ENCODE assay signal across 25 cellular contexts in the genomic region with DNA sequence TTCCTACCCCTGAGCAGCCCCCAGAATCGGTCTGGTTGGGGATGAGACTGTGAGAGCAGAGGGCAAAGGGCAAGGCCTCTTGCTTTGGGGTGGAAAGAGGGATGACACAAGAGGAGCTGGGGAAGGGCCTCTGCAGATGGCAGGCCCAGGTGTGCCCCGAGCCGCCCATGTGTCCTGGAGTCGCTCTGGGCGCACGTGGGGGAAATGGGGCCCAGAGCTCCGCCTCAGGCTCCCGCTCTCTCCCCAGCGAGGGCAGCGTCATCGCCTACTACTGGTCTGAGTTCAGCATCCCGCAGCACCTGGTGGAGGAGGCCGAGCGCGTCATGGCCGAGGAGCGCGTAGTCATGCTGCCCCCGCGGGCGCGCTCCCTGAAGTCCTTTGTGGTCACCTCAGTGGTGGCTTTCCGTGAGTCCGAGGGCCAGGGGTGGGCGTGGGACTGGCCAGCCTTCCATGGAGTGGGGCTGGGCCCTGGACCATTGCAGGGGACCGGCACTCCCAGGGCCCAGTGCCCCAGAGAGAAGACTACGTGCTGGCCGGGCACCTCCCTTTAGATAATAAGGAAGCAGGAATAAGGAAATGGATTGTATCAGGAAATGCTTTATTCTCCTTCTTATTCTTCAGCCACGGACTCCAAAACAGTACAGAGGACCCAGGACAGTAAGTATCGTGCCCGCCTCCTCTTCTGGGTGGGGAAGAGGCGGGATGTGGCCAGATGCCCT. TPM values are rescaled to one million over a fixed set of nuclear protein-coding genes. Genes with fewer than 3 reads are reported as not detected.
DNase-seq lines count a peak whose midpoint lies in the region; FAIRE-seq and TF ChIP-seq lines count a peak whose summit lies in the region.
"Had no signal": no experiment of that assay in that cellular context is flagged by ENCODE, and none has a peak within 500 bp of the region (broad histone marks: within the 10 kb centered on the region; RNA-seq: fewer than 3 reads in every experiment).

No MANE protein-coding gene starts in this region.

- H4K8ac ChIP-seq in H1 (ENCODE audit: extremely low read depth, insufficient read depth, low read length) = no peak overlapping the region

- TF ChIP-seq RAD21 in H1 (IDR thresholded peaks at IDR 0.05 in 1 of 2, conservative IDR thresholded peaks at IDR 0.05 in 1 of 2; ENCODE audit: low read depth in 2 of 2, low read length in 2 of 2) = peak; percentile 17 to 38; a peak in 1 of 4 replicates

- no peak overlapping the region for H2AFZ ChIP-seq in H1 (ENCODE audit: low read length)

- H3K4me1 Mint-ChIP-seq in CD14-positive monocyte = peaks cover 5% of the 10 kb centered on the region
- H3K4me1 Mint-ChIP-seq: brain had no signal

- no peak overlapping the region for H3K4me3 Mint-ChIP-seq in CD14-positive monocyte
- H3K4me3 Mint-ChIP-seq: brain had no signal

- POLR2A ChIA-PET in A673 (lab: Charles Lee; ENCODE audit: low non-redundant PET) (no interaction called here), H1 (lab: Charles Lee; ENCODE audit: partially characterized antibody) (interaction anchor here (1.8 kb wide), 1 partner anchor 11 kb away, joined by 3 read pairs; no protein-coding TSS in a partner anchor)

- no peak overlapping the region for H3K14ac ChIP-seq in H1 (ENCODE audit: insufficient read length)

- peak overlapping the region in 2 of 7 donors; percentile 6 to 45 for H3K27ac Mint-ChIP-seq in CD14-positive monocyte
- H3K27ac Mint-ChIP-seq: brain had no signal

- CTCF ChIA-PET in A673 (lab: Charles Lee) (no interaction called here), H1 (lab: Charles Lee; ENCODE audit: partially characterized antibody) (interaction anchor here (1.1 kb wide), 1 partner anchor 243 kb away, joined by 3 read pairs; no protein-coding TSS in a partner anchor)

- H4K5ac ChIP-seq in H1 (ENCODE audit: insufficient read length, low read depth, low read length) = no peak overlapping the region

- H3K27ac ChIP-seq in A673 (ENCODE audit: low read depth, low read length, poor library complexity, severe bottlenecking) = no peak overlapping the region
- no peak overlapping the region for H3K27ac ChIP-seq in H1 (ENCODE audit: low read depth, low read length)
- H3K27ac ChIP-seq in mucosa of rectum (ENCODE audit: low read depth in 2 of 2, low read length in 2 of 2) = peak overlapping the region; percentile 97 to 98
- H3K27ac ChIP-seq: esophagus muscularis mucosa, gastroesophageal sphincter, psoas muscle had no signal

- no peak overlapping the region for H4K91ac ChIP-seq in H1 (replicated peaks; ENCODE audit: insufficient read length, low read length)

- no peak overlapping the region for H3K4ac ChIP-seq in H1 (replicated peaks; ENCODE audit: insufficient read length, low read depth, low read length)

- H3K9me3 ChIP-seq in A673 (ENCODE audit: low read depth, low read length, poor library complexity, severe bottlenecking) (no peaks in the 10 kb centered on the region), H1 (ENCODE audit: insufficient read depth in 2 of 2, low read depth in 1 of 2, low read length in 1 of 2) (no peaks in the 10 kb centered on the region), mucosa of rectum (ENCODE audit: control insufficient read depth in 2 of 2, low read length in 2 of 2) (no peaks in the 10 kb centered on the region)
- H3K9me3 ChIP-seq: Caco-2, esophagus muscularis mucosa, gastroesophageal sphincter, MG63, psoas muscle had no signal

- TF ChIP-seq EP300 in H1 (IDR thresholded peaks at IDR 0.05; ENCODE audit: borderline replicate concordance in 1 of 2, low read depth in 2 of 2, low read length in 2 of 2) = no peak

- peaks cover 0 to 4% of the 10 kb centered on the region in 2 experiments for H4K20me1 ChIP-seq in H1 (replicated peaks in 1 of 2; ENCODE audit: control insufficient read depth in 1 of 2, insufficient read depth in 2 of 2, low read length in 2 of 2)

- FAIRE-seq in H1 (lab: Jason Lieb, UNC) = no peak
- FAIRE-seq: A204.1, GM12891, RCC 7860 had no signal

- no peaks in the 10 kb centered on the region for H3K23me2 ChIP-seq in H1 (ENCODE audit: low read depth, low read length)

- WGBS in H1 (ENCODE audit: extremely low coverage in 1 of 2, insufficient coverage in 1 of 2, insufficient read length in 1 of 2, insufficient replicate concordance in 2 of 2, low coverage in 1 of 2, low lambda C conversion rate in 2 of 2, missing lambda C conversion rate in 1 of 2), 2 experiments = 89% methylated on average over 32 of the region's 32 CpGs; no CpG with 5 or more reads in 1 of the 2 experiments

- intact Hi-C loops in A673 (cut with micrococcal nuclease; ENCODE audit: unreplicated experiment) (no loop called here), CD14-positive monocyte (cut with micrococcal nuclease) (no loop called here)

- no peak overlapping the region for H3K18ac ChIP-seq in H1 (ENCODE audit: extremely low read depth, low read length)

- H3K4me2 ChIP-seq in H1 (ENCODE audit: insufficient read depth in 1 of 2, low read depth in 2 of 2, low read length in 2 of 2) = no peak overlapping the region

- H3K4me3 ChIP-seq in A673 (ENCODE audit: low read depth, low read length, poor library complexity, severe bottlenecking) = no peak overlapping the region
- no peak overlapping the region for H3K4me3 ChIP-seq in H1 (ENCODE audit: extremely low read depth in 1 of 4, insufficient read depth in 2 of 4, low read depth in 3 of 4, low read length in 4 of 4)
- peak overlapping the region; percentile 51 to 57 for H3K4me3 ChIP-seq in mucosa of rectum (ENCODE audit: low read length in 2 of 2)
- H3K4me3 ChIP-seq: esophagus muscularis mucosa, gastroesophageal sphincter, MG63, psoas muscle had no signal

- H2AK5ac ChIP-seq in H1 (ENCODE audit: low read depth, low read length) = no peak overlapping the region

- H3K79me2 ChIP-seq in H1 (ENCODE audit: control insufficient read depth in 1 of 2, insufficient read depth in 2 of 2, low read length in 2 of 2) = no peaks in the 10 kb centered on the region

- H2BK5ac ChIP-seq in H1 (ENCODE audit: low read depth, low read length) = no peak overlapping the region

- no peaks in the 10 kb centered on the region for H3K27me3 Mint-ChIP-seq in CD14-positive monocyte (ENCODE audit: low read depth in 3 of 3)
- H3K27me3 Mint-ChIP-seq: brain had no signal

- no peaks in the 10 kb centered on the region for H3K27me3 ChIP-seq in A673 (replicated peaks; ENCODE audit: insufficient read depth, low read depth, low read length, poor library complexity)
- no peaks in the 10 kb centered on the region for H3K27me3 ChIP-seq in H1 (replicated peaks in 1 of 4; ENCODE audit: control insufficient read depth in 3 of 4, extremely low read depth in 1 of 4, insufficient read depth in 3 of 4, low read length in 3 of 4)
- no peaks in the 10 kb centered on the region for H3K27me3 ChIP-seq in mucosa of rectum (ENCODE audit: control insufficient read depth in 2 of 2, insufficient read depth in 2 of 2, low read length in 2 of 2)
- H3K27me3 ChIP-seq: esophagus muscularis mucosa, gastroesophageal sphincter, MG63 had no signal

- 0 out of 2 replicates have a peak, but pooled peaks have one; percentile 12 for TF ChIP-seq CTCF in A673 (conservative IDR thresholded peaks at IDR 0.05; ENCODE audit: low read depth, low read length)
- peak; percentile 38 to 48 (median 40) for TF ChIP-seq CTCF in H1 (IDR thresholded peaks at IDR 0.05; ENCODE audit: control extremely low read depth in 1 of 3, insufficient read depth in 1 of 3, low read depth in 1 of 3, low read length in 3 of 3)
- no peak for TF ChIP-seq CTCF in CD14-positive monocyte (IDR thresholded peaks at IDR 0.05)

- H3K9ac ChIP-seq in H1 (replicated peaks in 1 of 4; ENCODE audit: extremely low read depth in 1 of 4, low read depth in 3 of 4, low read length in 3 of 4) (no peak overlapping the region), mucosa of rectum (ENCODE audit: low read depth in 1 of 2, low read length in 2 of 2) (peak overlapping the region; percentile 72 to 79)

- no peak overlapping the region for H2BK15ac ChIP-seq in H1 (ENCODE audit: low read length)

- H3K36me3 ChIP-seq in A673 (ENCODE audit: insufficient read depth, low read length, poor library complexity, severe bottlenecking) (no peaks in the 10 kb centered on the region), H1 (ENCODE audit: control insufficient read depth in 2 of 4, insufficient read depth in 4 of 4, low read length in 3 of 4) (no peaks in the 10 kb centered on the region), mucosa of rectum (ENCODE audit: control insufficient read depth in 2 of 2, insufficient read depth in 2 of 2, low read length in 2 of 2) (peaks cover 23 to 25% of the 10 kb centered on the region in 2 donors)
- H3K36me3 ChIP-seq: esophagus muscularis mucosa, gastroesophageal sphincter, MG63 had no signal

- H2BK120ac ChIP-seq in H1 (replicated peaks; ENCODE audit: low read depth, low read length) = no peak overlapping the region

- no peak overlapping the region for H3K56ac ChIP-seq in H1 (replicated peaks; ENCODE audit: insufficient read length, low read depth, low read length)

- H3K79me1 ChIP-seq in H1 (ENCODE audit: low read depth, low read length) = no peaks in the 10 kb centered on the region

- no TSS peak for BruUV-seq in A673 (replicated peaks; lab: Mats Ljungman, UMichigan)

- H2BK20ac ChIP-seq in H1 (ENCODE audit: low read length) = no peak overlapping the region

- no peak for TF ChIP-seq POLR2A in H1 (IDR thresholded peaks at IDR 0.05; ENCODE audit: control extremely low read depth in 1 of 2, low read depth in 2 of 2, low read length in 2 of 2)

- peaks cover 0 to 6% (median 0%) of the 10 kb centered on the region in 7 donors for H3K9me3 Mint-ChIP-seq in CD14-positive monocyte

- H3K36me3 Mint-ChIP-seq in CD14-positive monocyte = peaks cover 34 to 51% of the 10 kb centered on the region in 2 donors
- H3K36me3 Mint-ChIP-seq: brain had no signal

- no peak overlapping the region for H2BK12ac ChIP-seq in H1 (ENCODE audit: low read depth, low read length)

- DNase-seq in A673 (ENCODE audit: low spot score) (no peak), HT-29 (ENCODE audit: low spot score) (peak; percentile 91), H1 (ENCODE audit: low read depth in 1 of 2, low spot score in 2 of 2) (no peak), CD14-positive monocyte (ENCODE audit: low spot score) (no peak), NCI-H345 (lab: John Stamatoyannopoulos, UW) (no peak), Kasumi-1 (lab: John Stamatoyannopoulos, UW) (no peak)
- DNase-seq in activated CD4-positive, CD25-positive, alpha-beta regulatory T cell treated with anti-CD3 and anti-CD28 coated beads, Interleukin-2, amount 50 U/mL, for 72 hours = no peak
- DNase-seq: activated CD4-positive, alpha-beta T cell treated with anti-CD3 and anti-CD28 coated beads for 4 hours; activated CD8-positive, alpha-beta memory T cell treated with anti-CD3 and anti-CD28 coated beads for 24 hours; activated gamma-delta T cell; activated T-cell treated with anti-CD3 and anti-CD28 coated beads, Interleukin-2, amount 50 U/mL, for 1 hour; Caco-2; islet precursor cell; MG63; NCI-H1417 treated with DMSO at 0.1 percent for 48 hours; NCI-H510A treated with DMSO at 0.1 percent for 48 hours; psoas muscle had no signal

- H3K4me1 ChIP-seq in A673 (ENCODE audit: insufficient read depth, low read length, poor library complexity, severe bottlenecking) (peaks cover 16% of the 10 kb centered on the region), H1 (replicated peaks in 1 of 4; ENCODE audit: control insufficient read depth in 3 of 4, insufficient read depth in 4 of 4, low read length in 3 of 4) (no peaks in the 10 kb centered on the region), mucosa of rectum (ENCODE audit: control insufficient read depth in 2 of 2, insufficient read depth in 2 of 2, low read length in 2 of 2) (peaks cover 34 to 51% of the 10 kb centered on the region in 2 donors)
- H3K4me1 ChIP-seq: esophagus muscularis mucosa, gastroesophageal sphincter, psoas muscle had no signal

- H3K23ac ChIP-seq in H1 (ENCODE audit: insufficient read length) = no peak overlapping the region

RNA-seq across cellular contexts. Expression of gene ST14, which starts 30.1 kb away (rescaled TPM):
- total RNA-seq in A673 (2021) = 0.17 and 0.30 TPM in 2 replicates
- total RNA-seq in HT-29 (2014; rRNA removed; shearing (Covaris generic)) = 543 and 609 TPM in 2 replicates
- total RNA-seq in H1 (2021; fragmentation: NEBNext Ultra II Directional; extraction: Animal tissue kit (Norgen Biotek cat#: 25700)) = 22.4 and 25.7 TPM in 2 replicates
- 24.9 and 31.8 TPM in 2 replicates for polyA plus RNA-seq in H1 (2011; rRNA removed)
- polyA plus RNA-seq in H1 (2011; cell fraction: cytosol; rRNA removed) = 20.5 TPM
- 32.8 TPM for polyA plus RNA-seq in H1 (2011; cell fraction: nucleus; rRNA removed)
- polyA plus RNA-seq in H1 (2012, experiment 1 of 2) = 12.9 to 23.2 TPM (median 21.1 TPM) in 4 replicates
- polyA plus RNA-seq in H1 (2012, experiment 2 of 2) = 18.0 TPM
- 36.9 TPM for polyA plus RNA-seq in H1 (2013, experiment 1 of 2)
- 38.9 TPM for polyA plus RNA-seq in H1 (2013, experiment 2 of 2)
- 14.8 and 15.0 TPM in 2 replicates for polyA minus RNA-seq in H1 (2011; rRNA and poly(A)+ RNA removed)
- 12.3 TPM for polyA minus RNA-seq in H1 (2011; cell fraction: cytosol; rRNA and poly(A)+ RNA removed)
- polyA minus RNA-seq in H1 (2011; cell fraction: nucleus; rRNA and poly(A)+ RNA removed) = 9.7 TPM
- 10 to 100 TPM; 13.3 to 23.6 TPM for polyA plus RNA-seq in CD14-positive monocyte
- total RNA-seq: myocyte had no signal

Comparison
In these comparisons a context has a peak if more than half of its experiments do, and no peak if none do; other contexts are left out.
1. H3K27ac ChIP-seq: peak in mucosa of rectum (2 of 2); none in A673 (single experiment) and H1 (single experiment).
2. H3K4me3 ChIP-seq: peak in mucosa of rectum (2 of 2); none in A673 (single experiment) and H1 (0 of 4).
3. H3K9ac ChIP-seq: peak in mucosa of rectum (2 of 2); none in H1 (0 of 4).
4. RNA of gene ST14, which starts 30.1 kb away (total RNA-seq): 543 to 609 TPM in HT-29; 22.4 to 25.7 TPM in H1 and 0.17 to 0.30 TPM in A673; every median in the first group is over 10 times any median in the second.